Comparison of ENCODE assay signal across 8 cellular contexts in genomic region chr14:105999361-106000028, GRCh38.
DNase-seq lines count a peak whose midpoint lies in the region; ATAC-seq and TF ChIP-seq lines count a peak whose summit lies in the region.

No MANE protein-coding gene starts in this region.

- H3K36me3 ChIP-seq in SK-N-SH (replicated peaks in 1 of 2; ENCODE audit: control insufficient read depth in 1 of 2, insufficient read depth in 2 of 2, low read length in 1 of 2) = no peaks in the 10 kb centered on the region

- POLR2A ChIA-PET in SK-N-SH (lab: Yijun Ruan, JAX) = no interaction called here

- no peaks in the 10 kb centered on the region for H3K27me3 ChIP-seq in SK-N-SH (ENCODE audit: insufficient read depth)

- no peak overlapping the region for H3K27ac ChIP-seq in SK-N-SH (ENCODE audit: low read depth in 2 of 2, low read length in 1 of 2)

- no peak overlapping the region for H3K4me2 ChIP-seq in SK-N-SH

- peak overlapping the region; percentile 82 for H3K27ac Mint-ChIP-seq in activated T-cell treated with anti-CD3 and anti-CD28 coated beads, Interleukin-2, amount 50 U/mL, for 72 hours

- H3F3A ChIP-seq in SK-N-SH (replicated peaks; ENCODE audit: insufficient read depth) = no peaks in the 10 kb centered on the region

- no peak overlapping the region for H3K4me3 ChIP-seq in GM12875 (ENCODE audit: low read depth, low read length)
- no peak overlapping the region for H3K4me3 ChIP-seq in HFF-Myc (replicated peaks; ENCODE audit: low read depth, low read length)
- no peak overlapping the region for H3K4me3 ChIP-seq in SK-N-SH (ENCODE audit: low read depth in 2 of 2, low read length in 1 of 2)

- CTCF ChIA-PET in SK-N-SH (lab: Yijun Ruan, JAX) = no interaction called here

- H2AFZ ChIP-seq in SK-N-SH (ENCODE audit: low read depth) = no peak overlapping the region

- peak; percentile 87 for TF ChIP-seq CTCF in GM12875 (IDR thresholded peaks at IDR 0.05; ENCODE audit: borderline replicate concordance, insufficient read depth, low read depth, low read length)
- TF ChIP-seq CTCF in HFF-Myc (IDR thresholded peaks at IDR 0.05; ENCODE audit: low read depth, low read length, missing control alignments) = peak; percentile 46
- no peak; the same call in 1 of the 2 replicates for TF ChIP-seq CTCF in SK-N-SH (IDR thresholded peaks at IDR 0.05)

- no peaks in the 10 kb centered on the region for H3K79me2 ChIP-seq in SK-N-SH (ENCODE audit: insufficient read depth)

- H3K9me3 ChIP-seq in SK-N-SH = no peaks in the 10 kb centered on the region

- no peaks in the 10 kb centered on the region for H3K36me3 Mint-ChIP-seq in activated T-cell treated with anti-CD3 and anti-CD28 coated beads, Interleukin-2, amount 50 U/mL, for 72 hours (ENCODE audit: insufficient read depth in 2 of 2)

- peak; percentile 86 for ATAC-seq in activated T-cell treated with anti-CD3 and anti-CD28 coated beads, Interleukin-2, amount 50 U/mL, for 72 hours (replicated peaks in 1 of 2)

- DNase-seq in HFF-Myc (ENCODE audit: extremely low read depth, low read depth) (no peak), NK-92 (lab: John Stamatoyannopoulos, UW; ENCODE audit: unreplicated experiment) (peak; percentile 25), cardiac septum (ENCODE audit: low spot score) (peak; percentile 81), SK-N-SH (no peak), hippocampal formation (lab: John Stamatoyannopoulos, UW) (no peak)
- peak; percentile 95 to 96 for DNase-seq in activated T-cell treated with anti-CD3 and anti-CD28 coated beads, Interleukin-2, amount 50 U/mL, for 72 hours
- peak in 2 of 3 donors; percentile 27 to 54 for DNase-seq in stimulated activated CD4-positive, alpha-beta T cell treated with anti-CD3 and anti-CD28 coated beads, TNF-alpha, amount 100 ng/mL, for 1 hour (ENCODE audit: low read depth in 3 of 3, low spot score in 1 of 3)

- H3K4me1 Mint-ChIP-seq in activated T-cell treated with anti-CD3 and anti-CD28 coated beads, Interleukin-2, amount 50 U/mL, for 72 hours (ENCODE audit: low read depth) = peaks cover 45% of the 10 kb centered on the region

- no peak for TF ChIP-seq RAD21 in SK-N-SH (IDR thresholded peaks at IDR 0.05; ENCODE audit: low read length)

- no peaks in the 10 kb centered on the region for H3K27me3 Mint-ChIP-seq in activated T-cell treated with anti-CD3 and anti-CD28 coated beads, Interleukin-2, amount 50 U/mL, for 72 hours (ENCODE audit: low read depth)

- no peaks in the 10 kb centered on the region for H3K4me1 ChIP-seq in SK-N-SH (ENCODE audit: control insufficient read depth in 1 of 2, insufficient read depth in 2 of 2, low read depth in 1 of 2, low read length in 1 of 2)

- H3K9me2 ChIP-seq in SK-N-SH = no peaks in the 10 kb centered on the region

- H3K4me3 Mint-ChIP-seq in activated T-cell treated with anti-CD3 and anti-CD28 coated beads, Interleukin-2, amount 50 U/mL, for 72 hours = peak overlapping the region; percentile 50 to 69

- H3K9me3 Mint-ChIP-seq in activated T-cell treated with anti-CD3 and anti-CD28 coated beads, Interleukin-2, amount 50 U/mL, for 72 hours = no peaks in the 10 kb centered on the region

- no peak overlapping the region for H3K9ac ChIP-seq in SK-N-SH

- no peaks in the 10 kb centered on the region for H4K20me1 ChIP-seq in SK-N-SH (ENCODE audit: insufficient read depth)

- 35% methylated on average over 7 of the region's 15 CpGs for WGBS in SK-N-SH (ENCODE audit: low lambda C conversion rate)

- intact Hi-C loops in cardiac septum (cut with DNase I) = no loop called here

- TF ChIP-seq EP300 in SK-N-SH (IDR thresholded peaks at IDR 0.05; ENCODE audit: borderline replicate concordance in 1 of 2, low read depth in 1 of 2, low read length in 1 of 2) = no peak

TF ChIP-seq in SK-N-SH, 30 proteins besides CTCF, POLR2A, EP300 and RAD21:
- TF ChIP-seq JUND (IDR thresholded peaks at IDR 0.05) = no peak

Comparison
In these comparisons a context has a peak if more than half of its experiments do, and no peak if none do; other contexts are left out.
1. DNase-seq: peak in NK-92 (single experiment), activated T-cell treated with anti-CD3 and anti-CD28 coated beads, Interleukin-2, amount 50 U/mL, for 72 hours (2 of 2), cardiac septum (single experiment) and stimulated activated CD4-positive, alpha-beta T cell treated with anti-CD3 and anti-CD28 coated beads, TNF-alpha, amount 100 ng/mL, for 1 hour (2 of 3); none in HFF-Myc (single experiment), SK-N-SH (single experiment) and hippocampal formation (0 of 2).